In genomic region chr2:6945821-6946220, GRCh38 we compare ENCODE assay signal across 15 cellular contexts. TPM values are rescaled to one million over a fixed set of nuclear protein-coding genes. Genes with fewer than 3 reads are reported as not detected.
A peak's percentile ranks its signal among the peaks of the same experiment; 100 is the strongest.
DNase-seq lines count a peak whose midpoint lies in the region; ATAC-seq and TF ChIP-seq lines count a peak whose summit lies in the region.
"Had no signal": no experiment of that assay in that cellular context is flagged by ENCODE, and none has a peak within 500 bp of the region (broad histone marks: within the 10 kb centered on the region; RNA-seq: fewer than 3 reads in every experiment).

No MANE protein-coding gene starts in this region.

- DNase-seq in right atrium auricular region (ENCODE audit: low spot score) (peak; percentile 44), right cardiac atrium (no peak), foreskin keratinocyte (no peak), tibial nerve (ENCODE audit: low spot score in 2 of 2) (no peak), SIG-M5 treated with dmso at 0.1 percent for 504 hours (lab: John Stamatoyannopoulos, UW; ENCODE audit: unreplicated experiment) (no peak)
- no peak for DNase-seq in activated CD8-positive, alpha-beta T cell treated with anti-CD3 and anti-CD28 coated beads for 36 hours
- DNase-seq in stimulated activated CD4-positive, alpha-beta T cell treated with anti-CD3 and anti-CD28 coated beads, Interleukin-12 subunit alpha, Interleukin-12 subunit beta, amount 100 ng/mL, for 4 hours = no peak
- no peak for DNase-seq in stimulated activated CD4-positive, alpha-beta T cell treated with anti-CD3 and anti-CD28 coated beads, Interleukin-4, amount 100 ng/mL, for 4 hours
- DNase-seq: activated B cell treated with CpG ODN at 0.5 μM for 24 hours; erythroblast; NCI-H2081 treated with DMSO at 0.1 percent for 48 hours; NK-92 treated with Interleukin-12 subunit alpha and Interleukin-12 subunit beta, amount 100 ng/mL, for 24 hours; stimulated activated CD8-positive, alpha-beta memory T cell treated with anti-CD3 and anti-CD28 coated beads, Interleukin-4, amount 100 ng/mL, for 48 hours had no signal

- H3K4me1 Mint-ChIP-seq in activated CD8-positive, alpha-beta T cell treated with anti-CD3 and anti-CD28 coated beads for 36 hours (ENCODE audit: low read depth) = peaks cover 48% of the 10 kb centered on the region

- CTCF ChIA-PET in activated CD8-positive, alpha-beta T cell treated with anti-CD3 and anti-CD28 coated beads for 36 hours (lab: Charles Lee) = interaction anchor here (1.2 to 1.8 kb wide), 3 partner anchors 12 to 29 kb away, joined by 4 to 7 read pairs (median 4); partner anchors contain the start of gene RNF144A

- TF ChIP-seq EP300 in tibial nerve (IDR thresholded peaks at IDR 0.05) = no peak

- peak overlapping the region; percentile 1 to 46 for H3K27ac ChIP-seq in right atrium auricular region
- no peak overlapping the region for H3K27ac ChIP-seq in right cardiac atrium (ENCODE audit: low read length)
- peak overlapping the region; percentile 88 for H3K27ac ChIP-seq in foreskin keratinocyte
- H3K27ac ChIP-seq in tibial nerve = peak overlapping the region; percentile 29 to 84 (median 70)
- H3K27ac ChIP-seq: cardiac muscle cell, parathyroid adenoma had no signal

- no peak overlapping the region for H3K4me3 Mint-ChIP-seq in activated CD8-positive, alpha-beta T cell treated with anti-CD3 and anti-CD28 coated beads for 36 hours
- H3K4me3 Mint-ChIP-seq: activated B cell treated with CpG ODN at 0.5 μM for 24 hours had no signal

- H3K27me3 Mint-ChIP-seq in activated CD8-positive, alpha-beta T cell treated with anti-CD3 and anti-CD28 coated beads for 36 hours = no peaks in the 10 kb centered on the region
- H3K27me3 Mint-ChIP-seq: activated B cell treated with CpG ODN at 0.5 μM for 24 hours had no signal

- peak overlapping the region; percentile 25 for H3K27ac Mint-ChIP-seq in activated CD8-positive, alpha-beta T cell treated with anti-CD3 and anti-CD28 coated beads for 36 hours
- H3K27ac Mint-ChIP-seq: activated B cell treated with CpG ODN at 0.5 μM for 24 hours had no signal

- POLR2A ChIA-PET in activated CD8-positive, alpha-beta T cell treated with anti-CD3 and anti-CD28 coated beads for 36 hours (lab: Charles Lee) = no interaction called here

- TF ChIP-seq POLR2A in tibial nerve (IDR thresholded peaks at IDR 0.05) = no peak

- no peak for ATAC-seq in right cardiac atrium
- ATAC-seq in activated CD8-positive, alpha-beta T cell treated with anti-CD3 and anti-CD28 coated beads for 36 hours = no peak
- no peak for ATAC-seq in foreskin keratinocyte

- no peak for TF ChIP-seq CTCF in right atrium auricular region (IDR thresholded peaks at IDR 0.05)
- no peak for TF ChIP-seq CTCF in activated CD8-positive, alpha-beta T cell treated with anti-CD3 and anti-CD28 coated beads for 36 hours (IDR thresholded peaks at IDR 0.05)
- no peak for TF ChIP-seq CTCF in foreskin keratinocyte (conservative IDR thresholded peaks at IDR 0.05)
- TF ChIP-seq CTCF in tibial nerve (IDR thresholded peaks at IDR 0.05) = no peak

- H3K4me3 ChIP-seq in right atrium auricular region (no peak overlapping the region), right cardiac atrium (ENCODE audit: low read length) (no peak overlapping the region), tibial nerve (no peak overlapping the region)
- H3K4me3 ChIP-seq: cardiac muscle cell had no signal

- intact Hi-C loops in right cardiac atrium (cut with DNase I) = no loop called here
- intact Hi-C loops in activated CD8-positive, alpha-beta T cell treated with anti-CD3 and anti-CD28 coated beads for 36 hours (cut with micrococcal nuclease) = no loop called here

- peaks cover 0 to 16% of the 10 kb centered on the region in 2 donors for H3K4me1 ChIP-seq in right atrium auricular region
- peaks cover 3% of the 10 kb centered on the region for H3K4me1 ChIP-seq in right cardiac atrium (ENCODE audit: control insufficient read depth, insufficient read depth, low read length)
- no peaks in the 10 kb centered on the region for H3K4me1 ChIP-seq in foreskin keratinocyte
- H3K4me1 ChIP-seq in tibial nerve = peaks cover 0 to 40% (median 14%) of the 10 kb centered on the region in 4 donors
- H3K4me1 ChIP-seq: parathyroid adenoma had no signal

- H3K9me3 ChIP-seq in right atrium auricular region (no peaks in the 10 kb centered on the region), right cardiac atrium (ENCODE audit: control insufficient read depth, low read length) (no peaks in the 10 kb centered on the region), tibial nerve (no peaks in the 10 kb centered on the region)

- peaks cover 11% of the 10 kb centered on the region for H3K36me3 ChIP-seq in right atrium auricular region
- H3K36me3 ChIP-seq in tibial nerve = peaks cover 0 to 23% (median 0%) of the 10 kb centered on the region in 3 donors
- H3K36me3 ChIP-seq: cardiac muscle cell had no signal

- peaks cover 49% of the 10 kb centered on the region for H3K36me3 Mint-ChIP-seq in activated CD8-positive, alpha-beta T cell treated with anti-CD3 and anti-CD28 coated beads for 36 hours (ENCODE audit: low read depth)

- no peaks in the 10 kb centered on the region for H3K9me3 Mint-ChIP-seq in activated CD8-positive, alpha-beta T cell treated with anti-CD3 and anti-CD28 coated beads for 36 hours
- H3K9me3 Mint-ChIP-seq: activated B cell treated with CpG ODN at 0.5 μM for 24 hours had no signal

- H3K27me3 ChIP-seq in right atrium auricular region (no peaks in the 10 kb centered on the region), right cardiac atrium (ENCODE audit: control insufficient read depth, insufficient read depth) (no peaks in the 10 kb centered on the region), foreskin keratinocyte (no peaks in the 10 kb centered on the region), tibial nerve (no peaks in the 10 kb centered on the region)
- H3K27me3 ChIP-seq: cardiac muscle cell had no signal

RNA-seq across cellular contexts. Expression of gene RNF144A, which starts 28.6 kb away (rescaled TPM):
- 10 to 100 TPM in 1 of 2 donors, 1 to 10 TPM in 1; 8.2 to 12.6 TPM for total RNA-seq in right atrium auricular region
- total RNA-seq in right cardiac atrium = 10 to 100 TPM in 3 of 4 donors, 1 to 10 TPM in 1; 5.9 to 14.3 (median 10.5) TPM
- 4.7 TPM for polyA plus RNA-seq in right cardiac atrium
- 10 to 100 TPM; 32.6 to 36.5 TPM for total RNA-seq in activated CD8-positive, alpha-beta T cell treated with anti-CD3 and anti-CD28 coated beads for 36 hours
- total RNA-seq in foreskin keratinocyte = 6.5 and 7.5 TPM in 2 replicates
- polyA plus RNA-seq in foreskin keratinocyte = 2.2 TPM in 2 replicates
- total RNA-seq in tibial nerve = 10 to 100 TPM; 27.3 to 47.3 (median 37.4) TPM
